17 cellular contexts compared by ENCODE assay signal in genomic region chr7:2132243-2132642, GRCh38.
DNase-seq lines count a peak whose midpoint lies in the region; TF ChIP-seq lines count a peak whose summit lies in the region.
"Had no signal": no experiment of that assay in that cellular context is flagged by ENCODE, and none has a peak within 500 bp of the region (broad histone marks: within the 10 kb centered on the region; RNA-seq: fewer than 3 reads in every experiment).

No MANE protein-coding gene starts in this region.

- no peaks in the 10 kb centered on the region for H3K9me3 Mint-ChIP-seq in nephron progenitor cell
- no peaks in the 10 kb centered on the region for H3K9me3 Mint-ChIP-seq in activated CD4-positive, alpha-beta T cell treated with anti-CD3 and anti-CD28 coated beads, Interleukin-2, amount 10 ng/mL, durations not matched to agents 7 days and 5 days
- H3K9me3 Mint-ChIP-seq: CD4-positive, alpha-beta T cell; CD8-positive, alpha-beta memory T cell; H9 had no signal

- H3K79me1 ChIP-seq in neuronal stem cell (ENCODE audit: low read depth, low read length) = no peaks in the 10 kb centered on the region

- peaks cover 96% of the 10 kb centered on the region for H3K4me1 ChIP-seq in BLaER1
- H3K4me1 ChIP-seq in BLaER1 treated with 17β-estradiol and CSF1 and Interleukin-3, amounts not matched to agents 10 nM and 100 nM = peaks cover 5 to 93% (median 70%) of the 10 kb centered on the region in 10 experiments
- peaks cover 6 to 8% of the 10 kb centered on the region in 2 donors for H3K4me1 ChIP-seq in neuronal stem cell (ENCODE audit: control insufficient read depth in 2 of 2, insufficient read depth in 1 of 2, low read depth in 1 of 2, low read length in 2 of 2)

- H3K4me3 ChIP-seq in BLaER1 = no peak overlapping the region
- no peak overlapping the region for H3K4me3 ChIP-seq in BLaER1 treated with 17β-estradiol and CSF1 and Interleukin-3, amounts not matched to agents 10 nM and 100 nM
- H3K4me3 ChIP-seq in neuronal stem cell (ENCODE audit: low read length in 2 of 2) = peak overlapping the region in 1 of 2 donors; percentile 32
- H3K4me3 ChIP-seq: GM12878, GM23248 had no signal

- H3K4ac ChIP-seq in neuronal stem cell (ENCODE audit: low read length) = no peak overlapping the region

- H3K23ac ChIP-seq in neuronal stem cell (ENCODE audit: low read depth, low read length, poor library complexity) = peak overlapping the region; percentile 87

- H4K91ac ChIP-seq in neuronal stem cell (ENCODE audit: low read depth, low read length, poor library complexity) = no peak overlapping the region

- H3K4me1 Mint-ChIP-seq in nephron progenitor cell = peaks cover 57% of the 10 kb centered on the region
- H3K4me1 Mint-ChIP-seq in activated CD4-positive, alpha-beta T cell treated with anti-CD3 and anti-CD28 coated beads, Interleukin-2, amount 10 ng/mL, durations not matched to agents 7 days and 5 days = no peaks in the 10 kb centered on the region
- H3K4me1 Mint-ChIP-seq: CD14-positive monocyte, H9 had no signal

- no peak overlapping the region for H2AFZ ChIP-seq in neuronal stem cell (ENCODE audit: low read length)
- H2AFZ ChIP-seq: GM23248 had no signal

- no peak overlapping the region for H3K14ac ChIP-seq in neuronal stem cell (ENCODE audit: low read length)

- H2BK120ac ChIP-seq in neuronal stem cell (ENCODE audit: low read depth, low read length) = no peak overlapping the region

- H3K9me3 ChIP-seq in BLaER1 (peaks cover 5% of the 10 kb centered on the region), neuronal stem cell (replicated peaks in 1 of 2; ENCODE audit: control insufficient read depth in 2 of 2, insufficient read depth in 1 of 2, low read depth in 1 of 2, low read length in 2 of 2) (peaks cover 2 to 3% of the 10 kb centered on the region in 2 donors)
- peaks cover 0 to 9% (median 5%) of the 10 kb centered on the region in 11 experiments; a peak in 6 of 22 replicates for H3K9me3 ChIP-seq in BLaER1 treated with 17β-estradiol and CSF1 and Interleukin-3, amounts not matched to agents 10 nM and 100 nM (replicated peaks in 1 of 11)

- WGBS in neuronal stem cell (ENCODE audit: extremely low coverage in 2 of 2, insufficient read length in 2 of 2, insufficient replicate concordance in 1 of 2), 2 donors = no CpG with 5 or more reads among the region's 33 CpGs

- H3K27me3 Mint-ChIP-seq in nephron progenitor cell (ENCODE audit: low read depth, poor library complexity) = peaks cover 10% of the 10 kb centered on the region
- H3K27me3 Mint-ChIP-seq in activated CD4-positive, alpha-beta T cell treated with anti-CD3 and anti-CD28 coated beads, Interleukin-2, amount 10 ng/mL, durations not matched to agents 7 days and 5 days = no peaks in the 10 kb centered on the region
- H3K27me3 Mint-ChIP-seq: CD4-positive, alpha-beta T cell; CD8-positive, alpha-beta memory T cell had no signal

- no peak for TF ChIP-seq CTCF in nephron progenitor cell (IDR thresholded peaks at IDR 0.05)

- H3K18ac ChIP-seq in neuronal stem cell (ENCODE audit: low read length) = no peak overlapping the region

- H2BK12ac ChIP-seq in neuronal stem cell (ENCODE audit: low read length) = no peak overlapping the region

- H3K4me3 Mint-ChIP-seq in nephron progenitor cell = no peak overlapping the region
- H3K4me3 Mint-ChIP-seq in activated CD4-positive, alpha-beta T cell treated with anti-CD3 and anti-CD28 coated beads, Interleukin-2, amount 10 ng/mL, durations not matched to agents 7 days and 5 days = no peak overlapping the region
- H3K4me3 Mint-ChIP-seq: CD14-positive monocyte; CD4-positive, alpha-beta T cell; CD8-positive, alpha-beta memory T cell; H9 had no signal

- H3K4me2 ChIP-seq in BLaER1 = peak overlapping the region; percentile 94
- H3K4me2 ChIP-seq in BLaER1 treated with 17β-estradiol and CSF1 and Interleukin-3, amounts not matched to agents 10 nM and 100 nM = peak overlapping the region in 9 of 11 experiments; percentile 48 to 99 (median 91); a peak in 18 of 22 replicates
- no peak overlapping the region for H3K4me2 ChIP-seq in neuronal stem cell (ENCODE audit: insufficient read depth, low read length, poor library complexity, severe bottlenecking)

- peak overlapping the region; percentile 32 for H4K8ac ChIP-seq in neuronal stem cell (ENCODE audit: low read depth, low read length)

- POLR2A ChIA-PET in activated CD4-positive, alpha-beta T cell treated with anti-CD3 and anti-CD28 coated beads, Interleukin-2, amount 10 ng/mL, durations not matched to agents 7 days and 5 days (lab: Charles Lee) = no interaction called here

- H4K20me1 ChIP-seq in BLaER1 = no peaks in the 10 kb centered on the region; the same call in 1 of the 2 replicates
- H4K20me1 ChIP-seq in BLaER1 treated with 17β-estradiol and CSF1 and Interleukin-3, amounts not matched to agents 10 nM and 100 nM = peaks cover 4 to 57% (median 47%) of the 10 kb centered on the region in 11 experiments; a peak in 21 of 22 replicates

- H2BK15ac ChIP-seq in neuronal stem cell (ENCODE audit: low read length) = no peak overlapping the region

- H3K27ac Mint-ChIP-seq in nephron progenitor cell = peak overlapping the region; percentile 75
- H3K27ac Mint-ChIP-seq in activated CD4-positive, alpha-beta T cell treated with anti-CD3 and anti-CD28 coated beads, Interleukin-2, amount 10 ng/mL, durations not matched to agents 7 days and 5 days = no peak overlapping the region
- H3K27ac Mint-ChIP-seq: CD14-positive monocyte; CD4-positive, alpha-beta T cell had no signal

- CTCF ChIA-PET in activated CD4-positive, alpha-beta T cell treated with anti-CD3 and anti-CD28 coated beads, Interleukin-2, amount 10 ng/mL, durations not matched to agents 7 days and 5 days (lab: Charles Lee) = no interaction called here

- DNase-seq in nephron progenitor cell (no peak), neuronal stem cell (ENCODE audit: low spot score) (no peak), GM19238 (ENCODE audit: insufficient read length, low spot score) (no peak)
- DNase-seq in activated CD4-positive, alpha-beta T cell treated with anti-CD3 and anti-CD28 coated beads, Interleukin-2, amount 10 ng/mL, durations not matched to agents 7 days and 5 days = no peak
- no peak for DNase-seq in activated CD4-positive, alpha-beta T cell treated with anti-CD3 and anti-CD28 coated beads, Interleukin-2, amount 50 U/mL, for 1 hour
- DNase-seq: CD4-positive, alpha-beta T cell; CD8-positive, alpha-beta memory T cell; DMS 273 treated with DMSO at 0.1 percent for 48 hours; DMS79; EL; GDM1; GM23248; H9 had no signal

- H3K27ac ChIP-seq in BLaER1 = no peak overlapping the region
- H3K27ac ChIP-seq in BLaER1 treated with 17β-estradiol and CSF1 and Interleukin-3, amounts not matched to agents 10 nM and 100 nM = no peak overlapping the region
- H3K27ac ChIP-seq in neuronal stem cell (replicated peaks; ENCODE audit: low read length) = no peak overlapping the region
- H3K27ac ChIP-seq: GM23248 had no signal

- peaks cover 48% of the 10 kb centered on the region for H3K36me3 ChIP-seq in BLaER1
- peaks cover 27 to 55% (median 42%) of the 10 kb centered on the region in 11 experiments; a peak in 19 of 22 replicates for H3K36me3 ChIP-seq in BLaER1 treated with 17β-estradiol and CSF1 and Interleukin-3, amounts not matched to agents 10 nM and 100 nM
- peaks cover 10 to 24% of the 10 kb centered on the region in 2 donors for H3K36me3 ChIP-seq in neuronal stem cell (replicated peaks in 1 of 2; ENCODE audit: control insufficient read depth in 2 of 2, insufficient read depth in 2 of 2, low read length in 2 of 2)

- H3K27me3 ChIP-seq in BLaER1 = no peaks in the 10 kb centered on the region
- H3K27me3 ChIP-seq in BLaER1 treated with 17β-estradiol and CSF1 and Interleukin-3, amounts not matched to agents 10 nM and 100 nM = peaks cover 0 to 46% (median 0%) of the 10 kb centered on the region in 11 experiments; a peak in 9 of 22 replicates
- no peaks in the 10 kb centered on the region for H3K27me3 ChIP-seq in neuronal stem cell (ENCODE audit: control insufficient read depth in 3 of 3, insufficient read depth in 3 of 3, low read depth in 1 of 3, low read length in 3 of 3)

- peaks cover 40% of the 10 kb centered on the region for H3K36me3 Mint-ChIP-seq in nephron progenitor cell (ENCODE audit: low read depth)
- no peaks in the 10 kb centered on the region for H3K36me3 Mint-ChIP-seq in activated CD4-positive, alpha-beta T cell treated with anti-CD3 and anti-CD28 coated beads, Interleukin-2, amount 10 ng/mL, durations not matched to agents 7 days and 5 days (ENCODE audit: low read depth)

- H3K9ac ChIP-seq in BLaER1 = no peak overlapping the region
- H3K9ac ChIP-seq in BLaER1 treated with 17β-estradiol and CSF1 and Interleukin-3, amounts not matched to agents 10 nM and 100 nM = no peak overlapping the region
- no peak overlapping the region for H3K9ac ChIP-seq in neuronal stem cell (ENCODE audit: low read depth, low read length, poor library complexity)
- H3K9ac ChIP-seq: GM23248 had no signal

- no peak overlapping the region for H2BK5ac ChIP-seq in neuronal stem cell (ENCODE audit: low read length)

- no peak overlapping the region for H2AK5ac ChIP-seq in neuronal stem cell (ENCODE audit: low read depth, low read length)
